Comparison of ENCODE assay signal across 15 cellular contexts in genomic region chr2:230140667-230141066, GRCh38.
DNase-seq lines count a peak whose midpoint lies in the region; ATAC-seq and TF ChIP-seq lines count a peak whose summit lies in the region.
"Had no signal": no experiment of that assay in that cellular context is flagged by ENCODE, and none has a peak within 500 bp of the region (broad histone marks: within the 10 kb centered on the region; RNA-seq: fewer than 3 reads in every experiment).

No MANE protein-coding gene starts in this region.

- no peaks in the 10 kb centered on the region for H3K4me1 Mint-ChIP-seq in endodermal cell

- H3K27ac ChIP-seq in HUES6 (ENCODE audit: low read depth, low read length) (0 out of 2 replicates have a peak overlapping the region, but pooled peaks have one; percentile 40), endodermal cell (ENCODE audit: low read depth, low read length) (no peak overlapping the region), iPS-20b (ENCODE audit: low read length) (no peak overlapping the region)
- H3K27ac ChIP-seq: 22Rv1 had no signal

- H3K27me3 ChIP-seq in HUES6 (ENCODE audit: control insufficient read depth, insufficient read depth, low read length) (no peaks in the 10 kb centered on the region), endodermal cell (ENCODE audit: control insufficient read depth, insufficient read depth, low read length, poor library complexity, severe bottlenecking) (no peaks in the 10 kb centered on the region), iPS-20b (ENCODE audit: insufficient read depth, low read length) (no peaks in the 10 kb centered on the region)

- H3K9me3 Mint-ChIP-seq in endodermal cell, result peaks cover 24% of the 10 kb centered on the region
- H3K9me3 Mint-ChIP-seq: CD8-positive, alpha-beta T cell had no signal

- H3K4me3 ChIP-seq in HUES6 (ENCODE audit: low read depth, low read length) (no peak overlapping the region), endodermal cell (ENCODE audit: low read length) (no peak overlapping the region), iPS-20b (ENCODE audit: low read length) (peak overlapping the region; percentile 26; the same call in 1 of the 2 replicates)

- no peak for ATAC-seq in GM21381 (IDR thresholded peaks at IDR 0.05; ENCODE audit: unreplicated experiment)
- ATAC-seq: CD8-positive, alpha-beta T cell had no signal

- TF ChIP-seq CTCF in endodermal cell (conservative IDR thresholded peaks at IDR 0.05), result no peak

- H3K36me3 ChIP-seq in HUES6 (ENCODE audit: control insufficient read depth, insufficient read depth, low read length) (no peaks in the 10 kb centered on the region), endodermal cell (ENCODE audit: control insufficient read depth, insufficient read depth, low read length) (no peaks in the 10 kb centered on the region), iPS-20b (ENCODE audit: insufficient read depth, low read depth, low read length) (no peaks in the 10 kb centered on the region)

- 85 to 96% methylated on average over 3 of the region's 3 CpGs for WGBS in endodermal cell (ENCODE audit: insufficient coverage in 1 of 2, insufficient read length in 1 of 2), 2 experiments

- no peaks in the 10 kb centered on the region for H3K36me3 Mint-ChIP-seq in endodermal cell (ENCODE audit: low read depth)
- H3K36me3 Mint-ChIP-seq: CD8-positive, alpha-beta T cell had no signal

- no peak overlapping the region for H3K9ac ChIP-seq in HUES6 (ENCODE audit: low read length)
- no peak overlapping the region for H3K9ac ChIP-seq in endodermal cell (ENCODE audit: extremely low read depth, low read length, poor library complexity, severe bottlenecking)
- H3K9ac ChIP-seq in iPS-20b (ENCODE audit: low read depth, low read length), result no peak overlapping the region

- DNase-seq in ELF-1 (ENCODE audit: low read depth, low spot score), result peak; percentile 61
- DNase-seq in endodermal cell, result no peak
- no peak for DNase-seq in NCI-H1105 treated with DMSO at 0.1 percent for 48 hours (lab: John Stamatoyannopoulos, UW)
- no peak for DNase-seq in activated CD4-positive, CD25-positive, alpha-beta regulatory T cell (lab: John Stamatoyannopoulos, UW)
- DNase-seq in NCI-H1436 (lab: John Stamatoyannopoulos, UW), result no peak
- DNase-seq: CD8-positive, alpha-beta T cell; COR-L47; DND-41; GF-D8; H7 had no signal

- H3K4me1 ChIP-seq in HUES6 (ENCODE audit: control insufficient read depth, insufficient read depth, low read length) (no peaks in the 10 kb centered on the region; the same call in 1 of the 2 replicates), endodermal cell (ENCODE audit: control insufficient read depth, insufficient read depth, low read length) (no peaks in the 10 kb centered on the region), iPS-20b (ENCODE audit: insufficient read depth, low read length) (no peaks in the 10 kb centered on the region)

- H3K9me3 ChIP-seq in HUES6 (ENCODE audit: control insufficient read depth, insufficient read depth, low read depth, low read length), result peaks cover 25% of the 10 kb centered on the region
- no peaks in the 10 kb centered on the region for H3K9me3 ChIP-seq in endodermal cell (ENCODE audit: control insufficient read depth, low read length)
- peaks cover 23% of the 10 kb centered on the region for H3K9me3 ChIP-seq in iPS-20b (ENCODE audit: insufficient read depth, low read depth, low read length)

- peak overlapping the region; percentile 3 for H3K27ac Mint-ChIP-seq in endodermal cell
- H3K27ac Mint-ChIP-seq: CD14-positive monocyte; CD8-positive, alpha-beta T cell had no signal

- H3K27me3 Mint-ChIP-seq in endodermal cell (ENCODE audit: insufficient read depth), result no peaks in the 10 kb centered on the region

- no peak overlapping the region for H3K4me3 Mint-ChIP-seq in endodermal cell
- H3K4me3 Mint-ChIP-seq: CD14-positive monocyte; CD8-positive, alpha-beta T cell had no signal
